17 cellular contexts compared by ENCODE assay signal in genomic region chr2:37870829-37871228, GRCh38. TPM values are rescaled to one million over a fixed set of nuclear protein-coding genes. Genes with fewer than 3 reads are reported as not detected.
DNase-seq lines count a peak whose midpoint lies in the region; ATAC-seq, FAIRE-seq and TF ChIP-seq lines count a peak whose summit lies in the region.
"Had no signal": no experiment of that assay in that cellular context is flagged by ENCODE, and none has a peak within 500 bp of the region (broad histone marks: within the 10 kb centered on the region; RNA-seq: fewer than 3 reads in every experiment).

No MANE protein-coding gene starts in this region.

- H3K27me3 ChIP-seq in bronchial epithelial cell (ENCODE audit: control insufficient read depth, insufficient read depth, low read length) (no peaks in the 10 kb centered on the region), smooth muscle cell (ENCODE audit: low read depth) (no peaks in the 10 kb centered on the region)

- no peaks in the 10 kb centered on the region for H3K9me3 ChIP-seq in smooth muscle cell (replicated peaks; ENCODE audit: low read depth)
- H3K9me3 ChIP-seq: mucosa of descending colon, thoracic aorta had no signal

- no peak overlapping the region for H3K4me3 Mint-ChIP-seq in activated CD4-positive, alpha-beta T cell treated with anti-CD3 and anti-CD28 coated beads for 36 hours
- H3K4me3 Mint-ChIP-seq in stimulated activated memory B cell treated with anti-CD40 and anti-IgM and Interleukin-4, amounts not matched to agents 10 μg/mL and 1 μg/mL and 100 μg/mL, for 72 hours, result no peak overlapping the region

- POLR2A ChIA-PET in activated CD4-positive, alpha-beta T cell treated with anti-CD3 and anti-CD28 coated beads for 36 hours (lab: Charles Lee), result no interaction called here

- H3K27ac ChIP-seq in smooth muscle cell (ENCODE audit: low read depth), result peak overlapping the region; percentile 73
- H3K27ac ChIP-seq: 22Rv1 had no signal

- H3K4me3 ChIP-seq in bronchial epithelial cell (ENCODE audit: low read depth, low read length) (no peak overlapping the region), smooth muscle cell (no peak overlapping the region)
- H3K4me3 ChIP-seq: mucosa of descending colon, thoracic aorta had no signal

- no peaks in the 10 kb centered on the region for H3K79me2 ChIP-seq in smooth muscle cell (ENCODE audit: low read depth)

- H2AFZ ChIP-seq in smooth muscle cell (ENCODE audit: low read depth), result peak overlapping the region; percentile 26

- intact Hi-C loops in activated CD4-positive, alpha-beta T cell treated with anti-CD3 and anti-CD28 coated beads for 36 hours (cut with DNase I, micrococcal nuclease), result loop anchor here (1.0 to 10.0 kb wide), 8 partner anchors 19 to 714 kb away; partner anchors contain the start of genes CDC42EP3 (in 1 of the 2) and EIF2AK2 (in 1 of the 2)

- no peaks in the 10 kb centered on the region for H3K9me3 Mint-ChIP-seq in activated CD4-positive, alpha-beta T cell treated with anti-CD3 and anti-CD28 coated beads for 36 hours (ENCODE audit: low read depth)
- H3K9me3 Mint-ChIP-seq in stimulated activated memory B cell treated with anti-CD40 and anti-IgM and Interleukin-4, amounts not matched to agents 10 μg/mL and 1 μg/mL and 100 μg/mL, for 72 hours, result no peaks in the 10 kb centered on the region

- FAIRE-seq in bronchial epithelial cell (lab: Jason Lieb, UNC), result no peak

- H3K36me3 ChIP-seq in bronchial epithelial cell (ENCODE audit: control insufficient read depth, insufficient read depth, low read length), result no peaks in the 10 kb centered on the region
- H3K36me3 ChIP-seq in smooth muscle cell (ENCODE audit: low read depth), result no peaks in the 10 kb centered on the region
- H3K36me3 ChIP-seq: thoracic aorta had no signal

- peaks cover 7% of the 10 kb centered on the region for H3K27me3 Mint-ChIP-seq in activated CD4-positive, alpha-beta T cell treated with anti-CD3 and anti-CD28 coated beads for 36 hours
- H3K27me3 Mint-ChIP-seq in stimulated activated memory B cell treated with anti-CD40 and anti-IgM and Interleukin-4, amounts not matched to agents 10 μg/mL and 1 μg/mL and 100 μg/mL, for 72 hours, result no peaks in the 10 kb centered on the region

- H4K20me1 ChIP-seq in smooth muscle cell (ENCODE audit: low read depth), result no peaks in the 10 kb centered on the region

- H3K36me3 Mint-ChIP-seq in activated CD4-positive, alpha-beta T cell treated with anti-CD3 and anti-CD28 coated beads for 36 hours (ENCODE audit: low read depth), result no peaks in the 10 kb centered on the region
- H3K36me3 Mint-ChIP-seq in stimulated activated memory B cell treated with anti-CD40 and anti-IgM and Interleukin-4, amounts not matched to agents 10 μg/mL and 1 μg/mL and 100 μg/mL, for 72 hours, result no peaks in the 10 kb centered on the region

- TF ChIP-seq CTCF in bronchial epithelial cell (IDR thresholded peaks at IDR 0.05; ENCODE audit: insufficient read depth, low read length, severe bottlenecking) (no peak), smooth muscle cell (IDR thresholded peaks at IDR 0.05; ENCODE audit: borderline replicate concordance, insufficient read depth, poor library complexity, severe bottlenecking) (no peak)

- peak overlapping the region; percentile 68 for H3K4me2 ChIP-seq in smooth muscle cell

- H3K9ac ChIP-seq in smooth muscle cell (ENCODE audit: low read depth), result peak overlapping the region; percentile 52

- H3K4me1 ChIP-seq in smooth muscle cell (ENCODE audit: low read depth), result peaks cover 16% of the 10 kb centered on the region

- ATAC-seq in activated CD4-positive, alpha-beta T cell treated with anti-CD3 and anti-CD28 coated beads for 36 hours, result no peak
- ATAC-seq in stimulated activated memory B cell treated with anti-CD40 and anti-IgM and Interleukin-4, amounts not matched to agents 10 μg/mL and 1 μg/mL and 100 μg/mL, for 72 hours, result no peak
- ATAC-seq: mucosa of descending colon, Right ventricle myocardium inferior had no signal

- peak overlapping the region; percentile 53 for H3K27ac Mint-ChIP-seq in activated CD4-positive, alpha-beta T cell treated with anti-CD3 and anti-CD28 coated beads for 36 hours
- no peak overlapping the region for H3K27ac Mint-ChIP-seq in stimulated activated memory B cell treated with anti-CD40 and anti-IgM and Interleukin-4, amounts not matched to agents 10 μg/mL and 1 μg/mL and 100 μg/mL, for 72 hours

- DNase-seq in activated CD4-positive, alpha-beta T cell treated with anti-CD3 and anti-CD28 coated beads for 36 hours, result no peak
- DNase-seq in activated CD4-positive, alpha-beta T cell treated with anti-CD3 and anti-CD28 coated beads, Interleukin-2, amount 50 U/mL, for 48 hours, result no peak
- peak; percentile 90 for DNase-seq in bronchial epithelial cell (ENCODE audit: low read depth)
- peak; percentile 31 for DNase-seq in hepatic stellate cell (ENCODE audit: low spot score)
- DNase-seq in smooth muscle cell (lab: John Stamatoyannopoulos, UW; ENCODE audit: unreplicated experiment), result no peak
- DNase-seq in DMS79 (lab: John Stamatoyannopoulos, UW), result no peak
- DNase-seq in glomerular visceral epithelial cell (ENCODE audit: extremely low spot score), result no peak
- DNase-seq: amniotic stem cell, COR-L47, KBM-7, mucosa of descending colon, NCI-H1694, NCI-H82 had no signal

- H3K4me1 Mint-ChIP-seq in activated CD4-positive, alpha-beta T cell treated with anti-CD3 and anti-CD28 coated beads for 36 hours, result peaks cover 37% of the 10 kb centered on the region
- peaks cover 35% of the 10 kb centered on the region for H3K4me1 Mint-ChIP-seq in stimulated activated memory B cell treated with anti-CD40 and anti-IgM and Interleukin-4, amounts not matched to agents 10 μg/mL and 1 μg/mL and 100 μg/mL, for 72 hours

- peaks cover 18% of the 10 kb centered on the region for H3F3A ChIP-seq in smooth muscle cell (ENCODE audit: low read depth)

- CTCF ChIA-PET in activated CD4-positive, alpha-beta T cell treated with anti-CD3 and anti-CD28 coated beads for 36 hours (lab: Charles Lee), result interaction anchor here (0.7 to 2.6 kb wide), 3 partner anchors 38 to 690 kb away, joined by 4 to 10 read pairs (median 8); no protein-coding TSS in a partner anchor

- WGBS in smooth muscle cell (ENCODE audit: low lambda C conversion rate), result 9% methylated on average over 4 of the region's 4 CpGs

RNA-seq across cellular contexts. Expression of gene RMDN2, which starts 54.3 kb away (rescaled TPM):
- total RNA-seq in activated CD4-positive, alpha-beta T cell treated with anti-CD3 and anti-CD28 coated beads for 36 hours, result 1 to 10 TPM; 2.5 to 2.7 TPM
- total RNA-seq in bronchial epithelial cell, result 1.2 and 1.3 TPM in 2 replicates
- total RNA-seq in smooth muscle cell, result 4.3 and 5.6 TPM in 2 replicates
- 3.6 and 5.0 TPM in 2 replicates for polyA plus RNA-seq in smooth muscle cell

Comparison
In these comparisons a context has a peak if more than half of its experiments do, and no peak if none do; other contexts are left out.
1. DNase-seq: peak in bronchial epithelial cell (single experiment) and hepatic stellate cell (single experiment); none in activated CD4-positive, alpha-beta T cell treated with anti-CD3 and anti-CD28 coated beads for 36 hours (single experiment), activated CD4-positive, alpha-beta T cell treated with anti-CD3 and anti-CD28 coated beads, Interleukin-2, amount 50 U/mL, for 48 hours (0 of 2), smooth muscle cell (single experiment), DMS79 (single experiment) and glomerular visceral epithelial cell (single experiment).